In the genomic region with DNA sequence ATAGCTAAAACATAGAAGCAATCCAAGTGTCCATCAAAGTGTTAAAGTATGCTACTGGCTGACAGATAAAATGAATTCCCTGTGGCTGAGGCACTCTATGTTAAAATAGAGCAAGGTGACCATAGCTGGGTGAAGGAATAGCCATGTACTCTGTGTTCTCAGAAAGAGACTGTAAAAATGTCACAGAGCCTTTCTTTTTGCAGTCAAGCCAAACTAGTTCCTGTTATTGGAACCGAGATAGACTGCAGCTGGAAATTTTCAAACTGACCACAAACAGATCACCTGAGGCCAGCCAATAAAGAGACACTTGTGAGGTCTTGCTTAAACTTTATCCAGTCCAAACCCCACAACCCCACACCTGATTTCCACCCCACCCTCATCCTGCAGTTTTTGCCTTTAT, we compare ENCODE assay signal across 20 cellular contexts.
DNase-seq lines count a peak whose midpoint lies in the region; ATAC-seq and TF ChIP-seq lines count a peak whose summit lies in the region.
"Had no signal": no experiment of that assay in that cellular context is flagged by ENCODE, and none has a peak within 500 bp of the region (broad histone marks: within the 10 kb centered on the region; RNA-seq: fewer than 3 reads in every experiment).

No MANE protein-coding gene starts in this region.

- intact Hi-C loops in left ventricle myocardium inferior (cut with micrococcal nuclease) = no loop called here
- intact Hi-C loops in left cardiac atrium (cut with DNase I) = no loop called here

- TF ChIP-seq CTCF in left ventricle myocardium inferior (IDR thresholded peaks at IDR 0.05; ENCODE audit: borderline replicate concordance) = no peak

- no peaks in the 10 kb centered on the region for H3K36me3 ChIP-seq in left ventricle myocardium inferior
- H3K36me3 ChIP-seq: cardiac muscle cell, vagina had no signal

- H3K9me3 ChIP-seq in left ventricle myocardium inferior (replicated peaks) = peaks cover 4% of the 10 kb centered on the region
- H3K9me3 ChIP-seq: vagina had no signal

- peak overlapping the region; percentile 79 for H3K27ac ChIP-seq in left ventricle myocardium inferior (replicated peaks)
- H3K27ac ChIP-seq: cardiac muscle cell, vagina had no signal

- peaks cover 4% of the 10 kb centered on the region for H3K27me3 ChIP-seq in left ventricle myocardium inferior (ENCODE audit: low read depth)
- H3K27me3 ChIP-seq: cardiac muscle cell, vagina had no signal

- DNase-seq in left ventricle myocardium inferior (no peak), left cardiac atrium (no peak), NOMO-1 treated with dmso at 0.1 percent for 144 hours (lab: John Stamatoyannopoulos, UW; ENCODE audit: unreplicated experiment) (peak; percentile 50), islet precursor cell (peak; percentile 71), NCI-H2029 treated with DMSO at 0.1 percent for 48 hours (lab: John Stamatoyannopoulos, UW) (no peak)
- DNase-seq: activated CD4-positive, alpha-beta T cell treated with anti-CD3 and anti-CD28 coated beads for 1 hour; activated naive CD4-positive, alpha-beta T cell treated with anti-CD3 and anti-CD28 coated beads for 36 hours; activated T-cell treated with anti-CD3 and anti-CD28 coated beads, Interleukin-2, amount 50 U/mL, for 48 hours; amygdala; C1 segment of cervical spinal cord; EL; erythroblast; NCI-H1930; NCI-H345 had no signal

- ATAC-seq in left cardiac atrium (no peak), GM18502 (IDR thresholded peaks at IDR 0.05; ENCODE audit: poor library complexity, unreplicated experiment) (no peak), GM19467 (IDR thresholded peaks at IDR 0.05; ENCODE audit: unreplicated experiment) (no peak), HG03045 (IDR thresholded peaks at IDR 0.05; ENCODE audit: unreplicated experiment) (no peak)
- ATAC-seq: left lobe of liver had no signal

- no peak overlapping the region for H3K4me3 ChIP-seq in left ventricle myocardium inferior
- H3K4me3 ChIP-seq: cardiac muscle cell, vagina had no signal

- peaks cover 33% of the 10 kb centered on the region for H3K4me1 ChIP-seq in left ventricle myocardium inferior

Comparison
In these comparisons a context has a peak if more than half of its experiments do, and no peak if none do; other contexts are left out.
1. DNase-seq: peak in NOMO-1 treated with dmso at 0.1 percent for 144 hours (single experiment) and islet precursor cell (single experiment); none in left ventricle myocardium inferior (single experiment), left cardiac atrium (single experiment) and NCI-H2029 treated with DMSO at 0.1 percent for 48 hours (single experiment).